In the genomic region with DNA sequence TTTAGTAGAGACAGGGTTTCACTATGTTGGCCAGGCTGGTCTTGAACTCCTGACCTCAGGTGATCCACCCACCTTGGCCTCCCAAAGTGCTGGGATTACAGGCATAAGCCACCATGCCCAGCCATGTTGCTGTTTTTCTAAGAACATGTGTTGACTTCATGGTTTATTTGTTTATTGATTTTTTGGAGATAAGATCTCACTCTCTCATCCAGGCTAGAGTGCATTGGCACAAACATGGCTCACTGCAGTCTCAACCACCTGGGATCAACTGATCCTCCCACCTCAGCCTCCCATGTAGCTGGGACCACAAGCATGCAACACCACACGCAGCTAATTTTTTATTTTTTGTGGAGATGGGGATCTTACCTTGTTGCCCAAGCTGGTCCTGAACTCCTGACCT, we compare ENCODE assay signal across 4 cellular contexts. TPM values are rescaled to one million over a fixed set of nuclear protein-coding genes. Genes with fewer than 3 reads are reported as not detected.
"Had no signal": no experiment of that assay in that cellular context is flagged by ENCODE, and none has a peak within 500 bp of the region (broad histone marks: within the 10 kb centered on the region; RNA-seq: fewer than 3 reads in every experiment).

No MANE protein-coding gene starts in this region.

RNA-seq across cellular contexts. Expression of a gene that starts 59.3 kb away (rescaled TPM):
- total RNA-seq: kidney epithelial cell; lung microvascular endothelial cell; mesothelial cell of epicardium; naive thymus-derived CD4-positive, alpha-beta T cell had no signal
- polyA plus RNA-seq: naive thymus-derived CD4-positive, alpha-beta T cell had no signal
